Comparison of ENCODE assay signal across 10 cellular contexts in genomic region chr18:63178526-63178880, GRCh38.
DNase-seq lines count a peak whose midpoint lies in the region; ATAC-seq and TF ChIP-seq lines count a peak whose summit lies in the region.
"Had no signal": no experiment of that assay in that cellular context is flagged by ENCODE, and none has a peak within 500 bp of the region (broad histone marks: within the 10 kb centered on the region; RNA-seq: fewer than 3 reads in every experiment).

No MANE protein-coding gene starts in this region.

- DNase-seq in HL-60 (ENCODE audit: low read depth in 1 of 2, low spot score in 1 of 2) (peak; percentile 64 to 79), T-cell (no peak), right cardiac atrium (peak; percentile 85 to 93 (median 89)), ACHN (no peak), DMS153 (lab: John Stamatoyannopoulos, UW) (no peak), retina (no peak)
- DNase-seq in stimulated activated naive CD8-positive, alpha-beta T cell treated with anti-CD3 and anti-CD28 coated beads, Interleukin-15, Interleukin-2, amounts not matched to agents 100 U/mL and 50 U/mL, for 24 hours: no peak
- DNase-seq: activated T-cell treated with anti-CD3 and anti-CD28 coated beads, Interleukin-2, amount 50 U/mL, for 24 hours; effector CD8-positive, alpha-beta T cell had no signal

- WGBS in right cardiac atrium: 28% methylated on average over 3 of the region's 3 CpGs

- no peaks in the 10 kb centered on the region for H3K27me3 Mint-ChIP-seq in T-cell
- H3K27me3 Mint-ChIP-seq: activated T-cell treated with anti-CD3 and anti-CD28 coated beads, Interleukin-2, amount 50 U/mL, for 24 hours had no signal

- CTCF ChIA-PET in T-cell (lab: Charles Lee): no interaction called here

- POLR2A ChIA-PET in T-cell (lab: Charles Lee): no interaction called here

- H3K27me3 ChIP-seq in HL-60 (ENCODE audit: insufficient read depth, poor library complexity, severe bottlenecking): no peaks in the 10 kb centered on the region
- H3K27me3 ChIP-seq in right cardiac atrium (ENCODE audit: control insufficient read depth, insufficient read depth): no peaks in the 10 kb centered on the region
- H3K27me3 ChIP-seq in stomach smooth muscle (ENCODE audit: control insufficient read depth in 1 of 2, insufficient read depth in 2 of 2, low read length in 2 of 2): no peaks in the 10 kb centered on the region

- H3K27ac ChIP-seq in HL-60 (replicated peaks): no peak overlapping the region
- H3K27ac ChIP-seq in right cardiac atrium (ENCODE audit: low read length): no peak overlapping the region
- peak overlapping the region; percentile 67 for H3K27ac ChIP-seq in stomach smooth muscle (ENCODE audit: low read length)

- H3K9me3 Mint-ChIP-seq in T-cell: no peaks in the 10 kb centered on the region

- H3K4me3 Mint-ChIP-seq in T-cell: no peak overlapping the region
- H3K4me3 Mint-ChIP-seq: activated T-cell treated with anti-CD3 and anti-CD28 coated beads, Interleukin-2, amount 50 U/mL, for 24 hours had no signal

- peaks cover 64 to 82% (median 73%) of the 10 kb centered on the region in 3 donors for H3K4me1 Mint-ChIP-seq in T-cell

- peaks cover 15% of the 10 kb centered on the region for H3K4me1 ChIP-seq in right cardiac atrium (ENCODE audit: control insufficient read depth, insufficient read depth, low read length)
- peaks cover 47% of the 10 kb centered on the region for H3K4me1 ChIP-seq in stomach smooth muscle (ENCODE audit: control insufficient read depth, insufficient read depth, low read length)

- H3K4me3 ChIP-seq in HL-60 (replicated peaks; ENCODE audit: insufficient read depth, low read length): no peak overlapping the region
- H3K4me3 ChIP-seq in right cardiac atrium (ENCODE audit: low read length): no peak overlapping the region
- H3K4me3 ChIP-seq in stomach smooth muscle (ENCODE audit: low read length in 2 of 2): peak overlapping the region in 1 of 2 donors; percentile 55

- ATAC-seq in T-cell (replicated peaks in 1 of 4) (no peak), right cardiac atrium (peak; percentile 76 to 79)
- ATAC-seq in stimulated activated naive CD8-positive, alpha-beta T cell treated with anti-CD3 and anti-CD28 coated beads, Interleukin-15, Interleukin-2, amounts not matched to agents 100 U/mL and 50 U/mL, for 24 hours: no peak

- H3K36me3 Mint-ChIP-seq in T-cell: peaks cover 32% of the 10 kb centered on the region

- H3K27ac Mint-ChIP-seq in T-cell: peak overlapping the region; percentile 44 to 48

- intact Hi-C loops in right cardiac atrium (cut with DNase I): no loop called here

- H3K36me3 ChIP-seq in stomach smooth muscle (ENCODE audit: control insufficient read depth in 2 of 2, insufficient read depth in 2 of 2, low read length in 2 of 2): no peaks in the 10 kb centered on the region

- TF ChIP-seq CTCF in HL-60 (IDR thresholded peaks at IDR 0.05; ENCODE audit: insufficient read depth, low read length): no peak

- H3K9me3 ChIP-seq in right cardiac atrium (ENCODE audit: control insufficient read depth, low read length) (no peaks in the 10 kb centered on the region), stomach smooth muscle (ENCODE audit: control insufficient read depth in 2 of 2, low read length in 2 of 2) (no peaks in the 10 kb centered on the region)

- peak overlapping the region in 1 of 2 donors; percentile 12 for H3K9ac ChIP-seq in stomach smooth muscle (ENCODE audit: low read length in 2 of 2)

- in situ Hi-C loops in ACHN (cut with HindIII; ENCODE audit: low pct_ligation_motif_present, low pct_unique_long_range_greater_than_20kb, low sequenced_read_pairs): no loop called here

Comparison
In these comparisons a context has a peak if more than half of its experiments do, and no peak if none do; other contexts are left out.
1. DNase-seq: peak in HL-60 (2 of 2) and right cardiac atrium (3 of 3); none in T-cell (0 of 34), ACHN (single experiment), DMS153 (single experiment), retina (single experiment) and stimulated activated naive CD8-positive, alpha-beta T cell treated with anti-CD3 and anti-CD28 coated beads, Interleukin-15, Interleukin-2, amounts not matched to agents 100 U/mL and 50 U/mL, for 24 hours (single experiment).
2. ATAC-seq: peak in right cardiac atrium (2 of 2); none in T-cell (0 of 4) and stimulated activated naive CD8-positive, alpha-beta T cell treated with anti-CD3 and anti-CD28 coated beads, Interleukin-15, Interleukin-2, amounts not matched to agents 100 U/mL and 50 U/mL, for 24 hours (single experiment).